In the genomic region with DNA sequence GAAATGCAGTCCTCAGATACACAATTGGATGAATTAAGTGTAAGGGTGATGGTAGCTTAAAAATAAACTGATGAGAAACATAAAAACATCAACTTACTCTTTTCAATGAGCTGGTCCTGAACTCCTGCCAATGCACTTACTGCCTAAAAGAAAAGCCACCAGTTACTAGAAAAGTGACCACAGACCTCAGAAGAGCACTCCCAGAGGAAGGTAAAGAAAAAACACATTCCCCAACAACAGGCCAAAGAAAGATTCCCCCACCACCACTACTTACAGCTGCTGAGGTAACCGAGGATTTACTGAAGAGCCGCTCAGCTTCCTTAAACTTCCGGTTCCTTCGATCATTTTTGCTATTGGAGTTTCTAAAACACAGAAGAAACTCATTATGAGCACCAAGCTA, we compare ENCODE assay signal across 10 cellular contexts. TPM values are rescaled to one million over a fixed set of nuclear protein-coding genes. Genes with fewer than 3 reads are reported as not detected.
A peak's percentile ranks its signal among the peaks of the same experiment; 100 is the strongest.
DNase-seq lines count a peak whose midpoint lies in the region; ATAC-seq and TF ChIP-seq lines count a peak whose summit lies in the region.
"Had no signal": no experiment of that assay in that cellular context is flagged by ENCODE, and none has a peak within 500 bp of the region (broad histone marks: within the 10 kb centered on the region; RNA-seq: fewer than 3 reads in every experiment).

No MANE protein-coding gene starts in this region.

- peaks cover 87% of the 10 kb centered on the region for H3K36me3 Mint-ChIP-seq in activated T-cell treated with anti-CD3 and anti-CD28 coated beads, Interleukin-2, amount 50 U/mL, for 24 hours (ENCODE audit: low read depth)
- H3K36me3 Mint-ChIP-seq in endothelial cell (ENCODE audit: low read depth, unreplicated experiment), result peaks cover 9% of the 10 kb centered on the region

- peak overlapping the region; percentile 2 for H3K27ac Mint-ChIP-seq in activated T-cell treated with anti-CD3 and anti-CD28 coated beads, Interleukin-2, amount 50 U/mL, for 24 hours
- H3K27ac Mint-ChIP-seq in endothelial cell (ENCODE audit: unreplicated experiment), result no peak overlapping the region

- TF ChIP-seq CTCF in NB4 (IDR thresholded peaks at IDR 0.05; ENCODE audit: low read depth, low read length) (no peak), astrocyte of the spinal cord (IDR thresholded peaks at IDR 0.05; ENCODE audit: low read depth, low read length) (peak; percentile 40), endothelial cell (IDR thresholded peaks at IDR 0.05; ENCODE audit: unreplicated experiment) (no peak)

- no peak overlapping the region for H3K4me3 ChIP-seq in NB4 (ENCODE audit: low read depth, low read length)
- no peak overlapping the region for H3K4me3 ChIP-seq in astrocyte of the spinal cord (ENCODE audit: low read depth, low read length)
- H3K4me3 ChIP-seq: testis had no signal

- ATAC-seq in GM18868 (IDR thresholded peaks at IDR 0.05; ENCODE audit: unreplicated experiment), result no peak

- no peak for TF ChIP-seq POLR2A in NB4 (IDR thresholded peaks at IDR 0.05; ENCODE audit: extremely low read depth, insufficient read length)

- H3K4me3 Mint-ChIP-seq in activated T-cell treated with anti-CD3 and anti-CD28 coated beads, Interleukin-2, amount 50 U/mL, for 24 hours, result no peak overlapping the region
- H3K4me3 Mint-ChIP-seq in endothelial cell (ENCODE audit: unreplicated experiment), result no peak overlapping the region

- in situ Hi-C loops in astrocyte of the spinal cord (cut with HindIII; ENCODE audit: low sequenced_read_pairs), result no loop called here

- no peaks in the 10 kb centered on the region for H3K27me3 Mint-ChIP-seq in activated T-cell treated with anti-CD3 and anti-CD28 coated beads, Interleukin-2, amount 50 U/mL, for 24 hours
- peaks cover 9% of the 10 kb centered on the region for H3K27me3 Mint-ChIP-seq in endothelial cell (ENCODE audit: unreplicated experiment)

- peaks cover 48% of the 10 kb centered on the region for H3K4me1 Mint-ChIP-seq in activated T-cell treated with anti-CD3 and anti-CD28 coated beads, Interleukin-2, amount 50 U/mL, for 24 hours (ENCODE audit: low read depth)
- peaks cover 5% of the 10 kb centered on the region for H3K4me1 Mint-ChIP-seq in endothelial cell (ENCODE audit: unreplicated experiment)

- no peaks in the 10 kb centered on the region for H3K9me3 Mint-ChIP-seq in activated T-cell treated with anti-CD3 and anti-CD28 coated beads, Interleukin-2, amount 50 U/mL, for 24 hours
- H3K9me3 Mint-ChIP-seq in endothelial cell (ENCODE audit: unreplicated experiment), result no peaks in the 10 kb centered on the region

- DNase-seq in activated T-cell treated with anti-CD3 and anti-CD28 coated beads, Interleukin-2, amount 50 U/mL, for 24 hours, result no peak
- DNase-seq in activated T-cell treated with anti-CD3 and anti-CD28 coated beads, Interleukin-2, amount 50 U/mL, for 48 hours, result no peak
- peak; percentile 47 for DNase-seq in NB4 (ENCODE audit: low read depth)
- peak; percentile 58 for DNase-seq in astrocyte of the spinal cord (ENCODE audit: low read depth, low spot score)
- peak; percentile 71 for DNase-seq in stromal cell of bone marrow (ENCODE audit: low read depth)
- no peak for DNase-seq in endothelial cell (ENCODE audit: low spot score)
- no peak for DNase-seq in effector CD8-positive, alpha-beta T cell (lab: John Stamatoyannopoulos, UW)
- DNase-seq: hypothalamus, testis had no signal

RNA-seq across cellular contexts. Expression of a gene that starts 5.4 kb away (rescaled TPM):
- total RNA-seq in endothelial cell (ENCODE audit: unreplicated experiment), result 50.6 TPM

RNA-seq across cellular contexts. Expression of a gene that starts 34.8 kb away (rescaled TPM):
- 5.4 TPM for total RNA-seq in endothelial cell (ENCODE audit: unreplicated experiment)

RNA-seq across cellular contexts. Expression of a gene that starts 44.9 kb away (rescaled TPM):
- total RNA-seq in endothelial cell (ENCODE audit: unreplicated experiment), result 21.4 TPM

RNA-seq across cellular contexts. Expression of a gene that starts 47.6 kb away (rescaled TPM):
- 13.0 TPM for total RNA-seq in endothelial cell (ENCODE audit: unreplicated experiment)

Comparison
In these comparisons a context has a peak if more than half of its experiments do, and no peak if none do; other contexts are left out.
1. DNase-seq: peak in NB4 (single experiment), astrocyte of the spinal cord (single experiment) and stromal cell of bone marrow (single experiment); none in activated T-cell treated with anti-CD3 and anti-CD28 coated beads, Interleukin-2, amount 50 U/mL, for 24 hours (single experiment), activated T-cell treated with anti-CD3 and anti-CD28 coated beads, Interleukin-2, amount 50 U/mL, for 48 hours (0 of 2), endothelial cell (single experiment) and effector CD8-positive, alpha-beta T cell (single experiment).